In genomic region chr11:76455331-76455730, GRCh38 we compare ENCODE assay signal across 1 cellular context.
TF ChIP-seq lines count a peak whose summit lies in the region.

No MANE protein-coding gene starts in this region.

TF ChIP-seq in H1, 55 proteins besides CTCF, POLR2A, EP300 and RAD21 (continued from another document):
- peak; percentile 99 for TF ChIP-seq TEAD4 (IDR thresholded peaks at IDR 0.05; ENCODE audit: low read depth, low read length)
- TF ChIP-seq SP4 (IDR thresholded peaks at IDR 0.05; ENCODE audit: low read length) = 0 out of 2 replicates have a peak, but pooled peaks have one; percentile 69
- no peak for TF ChIP-seq TAF7 (optimal IDR thresholded peaks at IDR 0.05; ENCODE audit: borderline replicate concordance, low read depth, low read length)
- TF ChIP-seq SIX5 (IDR thresholded peaks at IDR 0.05; ENCODE audit: low read depth, low read length) = no peak
- no peak for TF ChIP-seq CREB1 (IDR thresholded peaks at IDR 0.05)
- peak in 1 of 2 experiments; percentile 94; a peak in 1 of 4 replicates for TF ChIP-seq HDAC2 (IDR thresholded peaks at IDR 0.05; ENCODE audit: borderline replicate concordance in 1 of 2, low read depth in 2 of 2, low read length in 2 of 2)
- TF ChIP-seq JUN (IDR thresholded peaks at IDR 0.05; ENCODE audit: low read depth, low read length) = no peak
- TF ChIP-seq EZH2 (IDR thresholded peaks at IDR 0.05; ENCODE audit: low read depth, low read length, severe bottlenecking) = no peak
- no peak for TF ChIP-seq NANOG (IDR thresholded peaks at IDR 0.05; ENCODE audit: insufficient read depth, low read depth, low read length, poor library complexity, severe bottlenecking)
- TF ChIP-seq TCF12 (IDR thresholded peaks at IDR 0.05; ENCODE audit: low read depth, low read length) = peak; percentile 65; the same call in 1 of the 2 replicates
- TF ChIP-seq NRF1 (IDR thresholded peaks at IDR 0.05; ENCODE audit: low read depth, low read length) = no peak
- peak; percentile 83 for TF ChIP-seq CHD2 (IDR thresholded peaks at IDR 0.05; ENCODE audit: low read length)
- peak in 1 of 2 experiments; percentile 81; a peak in 2 of 4 replicates for TF ChIP-seq SIN3A (conservative IDR thresholded peaks at IDR 0.05 in 1 of 2, IDR thresholded peaks at IDR 0.05 in 1 of 2; ENCODE audit: low read depth in 1 of 2, low read length in 2 of 2)
- TF ChIP-seq JUND (IDR thresholded peaks at IDR 0.05; ENCODE audit: low read length) = peak; percentile 63; the same call in 1 of the 2 replicates
- no peak for TF ChIP-seq MAFK (IDR thresholded peaks at IDR 0.05; ENCODE audit: low read depth, low read length)
- TF ChIP-seq CBX5 (IDR thresholded peaks at IDR 0.05; ENCODE audit: low read depth, low read length) = no peak
- TF ChIP-seq E2F6 (IDR thresholded peaks at IDR 0.05) = no peak; the same call in 1 of the 2 replicates
- TF ChIP-seq CHD7 (IDR thresholded peaks at IDR 0.05; ENCODE audit: insufficient replicate concordance, low read length) = peak; percentile 87
- peak; percentile 65 for TF ChIP-seq TAF1 (IDR thresholded peaks at IDR 0.05; ENCODE audit: low read depth, low read length)
- TF ChIP-seq BCL11A (IDR thresholded peaks at IDR 0.05; ENCODE audit: low read depth in 2 of 2, low read length in 2 of 2) = peak; percentile 30 to 49
- TF ChIP-seq ATF2 (IDR thresholded peaks at IDR 0.05; ENCODE audit: low read length) = peak; percentile 70; the same call in 1 of the 2 replicates
- peak; percentile 24; the same call in 1 of the 2 replicates for TF ChIP-seq YY1 (IDR thresholded peaks at IDR 0.05; ENCODE audit: low read depth, low read length)
- TF ChIP-seq SRF (IDR thresholded peaks at IDR 0.05; ENCODE audit: low read depth, low read length) = no peak
- TF ChIP-seq CHD1 (IDR thresholded peaks at IDR 0.05; ENCODE audit: low read depth, low read length) = no peak
